ENCODE assay signal across 10 cellular contexts in genomic region chr15:56817266-56817665, GRCh38.
A peak's percentile ranks its signal among the peaks of the same experiment; 100 is the strongest.
DNase-seq lines count a peak whose midpoint lies in the region; ATAC-seq and TF ChIP-seq lines count a peak whose summit lies in the region.
"Had no signal": no experiment of that assay in that cellular context is flagged by ENCODE, and none has a peak within 500 bp of the region (broad histone marks: within the 10 kb centered on the region; RNA-seq: fewer than 3 reads in every experiment).

No MANE protein-coding gene starts in this region.

- no peaks in the 10 kb centered on the region for H3K9me3 ChIP-seq in RWPE2 (ENCODE audit: severe bottlenecking)

- TF ChIP-seq CTCF in RWPE2 (IDR thresholded peaks at IDR 0.05; ENCODE audit: poor library complexity, severe bottlenecking) = no peak
- TF ChIP-seq CTCF in retinal pigment epithelial cell (conservative IDR thresholded peaks at IDR 0.05; ENCODE audit: low read depth, low read length) = no peak

- no peaks in the 10 kb centered on the region for H3K27me3 ChIP-seq in RWPE2 (ENCODE audit: insufficient read depth, poor library complexity, severe bottlenecking)

- DNase-seq in HCEC 1CT (peak; percentile 38), RWPE2 (ENCODE audit: low spot score) (no peak), fibroblast of gingiva (ENCODE audit: low read depth) (peak; percentile 25), retinal pigment epithelial cell (ENCODE audit: low read depth) (peak; percentile 66), NCI-H345 treated with DMSO at 0.1 percent for 48 hours (lab: John Stamatoyannopoulos, UW; ENCODE audit: unreplicated experiment) (no peak), NCI-H146 treated with DMSO at 0.1 percent for 48 hours (lab: John Stamatoyannopoulos, UW; ENCODE audit: unreplicated experiment) (no peak)
- DNase-seq: activated CD4-positive, alpha-beta T cell treated with anti-CD3 and anti-CD28 coated beads, Interleukin-2, amount 50 U/mL, for 4 hours; T-helper 2 cell had no signal

- H3K4me1 ChIP-seq in RWPE2 (ENCODE audit: insufficient read depth, poor library complexity, severe bottlenecking) = peaks cover 12% of the 10 kb centered on the region

- ATAC-seq in RWPE2 (ENCODE audit: low read depth) (peak; percentile 72), GM19351 (IDR thresholded peaks at IDR 0.05; ENCODE audit: unreplicated experiment) (no peak), GM18520 (IDR thresholded peaks at IDR 0.05; ENCODE audit: unreplicated experiment) (no peak)

- no peak overlapping the region for H3K27ac ChIP-seq in RWPE2 (ENCODE audit: poor library complexity, severe bottlenecking)

- H3K36me3 ChIP-seq in RWPE2 (ENCODE audit: low read depth) = no peaks in the 10 kb centered on the region

- no peak overlapping the region for H3K4me3 ChIP-seq in RWPE2 (ENCODE audit: severe bottlenecking)
- no peak overlapping the region for H3K4me3 ChIP-seq in retinal pigment epithelial cell (ENCODE audit: low read length)

Comparison
In these comparisons a context has a peak if more than half of its experiments do, and no peak if none do; other contexts are left out.
1. DNase-seq: peak in HCEC 1CT (single experiment), fibroblast of gingiva (single experiment) and retinal pigment epithelial cell (single experiment); none in RWPE2 (single experiment), NCI-H345 treated with DMSO at 0.1 percent for 48 hours (single experiment) and NCI-H146 treated with DMSO at 0.1 percent for 48 hours (single experiment).